23 cellular contexts compared by ENCODE assay signal in genomic region chr20:34004227-34004626, GRCh38. TPM values are rescaled to one million over a fixed set of nuclear protein-coding genes. Genes with fewer than 3 reads are reported as not detected.
A peak's percentile ranks its signal among the peaks of the same experiment; 100 is the strongest.
DNase-seq lines count a peak whose midpoint lies in the region; ATAC-seq, FAIRE-seq and TF ChIP-seq lines count a peak whose summit lies in the region.
"Had no signal": no experiment of that assay in that cellular context is flagged by ENCODE, and none has a peak within 500 bp of the region (broad histone marks: within the 10 kb centered on the region; RNA-seq: fewer than 3 reads in every experiment).

No MANE protein-coding gene starts in this region.

- H3K79me2 ChIP-seq in GM23338 (replicated peaks; ENCODE audit: insufficient read depth) (peaks cover 100% of the 10 kb centered on the region), K562 (ENCODE audit: control insufficient read depth, insufficient read depth, low read length) (peaks cover 91% of the 10 kb centered on the region)

- peaks cover 69% of the 10 kb centered on the region for H4K20me1 ChIP-seq in GM23338 (replicated peaks; ENCODE audit: insufficient read depth)
- peaks cover 23% of the 10 kb centered on the region for H4K20me1 ChIP-seq in K562 (replicated peaks; ENCODE audit: control insufficient read depth, insufficient read depth, low read length)

- no peaks in the 10 kb centered on the region for H3K27me3 ChIP-seq in CD8-positive, alpha-beta T cell (ENCODE audit: insufficient read depth, low read length)
- H3K27me3 ChIP-seq in GM23338 (ENCODE audit: insufficient read depth) (no peaks in the 10 kb centered on the region), K562 (ENCODE audit: control insufficient read depth in 2 of 2, insufficient read depth in 2 of 2, low read length in 2 of 2) (no peaks in the 10 kb centered on the region), Peyer's patch (no peaks in the 10 kb centered on the region), adrenal gland (no peaks in the 10 kb centered on the region)
- H3K27me3 ChIP-seq: MG63, SJSA1 had no signal

- no peak overlapping the region for H3K27ac ChIP-seq in CD8-positive, alpha-beta T cell (ENCODE audit: low read depth, low read length)
- H3K27ac ChIP-seq in GM23338 (ENCODE audit: low read depth) (no peak overlapping the region), K562 (ENCODE audit: extremely low read depth, low read depth, low read length) (no peak overlapping the region), Peyer's patch (no peak overlapping the region), adrenal gland (no peak overlapping the region)
- H3K27ac ChIP-seq: A549, C4-2B, SJSA1 had no signal

- no peak for DNase-seq in CD8-positive, alpha-beta T cell
- DNase-seq in GM23338 (ENCODE audit: low spot score) (no peak), K562 (ENCODE audit: extremely low read depth in 1 of 4, low spot score in 3 of 4) (peak in 1 of 4 experiments; percentile 27), Peyer's patch (no peak), adrenal gland (no peak)
- DNase-seq in activated CD4-positive, CD25-positive, alpha-beta regulatory T cell treated with anti-CD3 and anti-CD28 coated beads, Interleukin-2, amount 50 U/mL, for 72 hours: no peak
- DNase-seq: AML-193, KG1, MG63, NCI-H1105 treated with DMSO at 0.1 percent for 48 hours, NCI-H146, NCI-H1930, NCI-H2107, NCI-H524 treated with DMSO at 0.1 percent for 48 hours, NCI-H774, PC-3 had no signal

- TF ChIP-seq EP300 in K562 (IDR thresholded peaks at IDR 0.05; ENCODE audit: low read length): peak; percentile 30; the same call in 1 of the 2 replicates

- POLR2A ChIA-PET in CD8-positive, alpha-beta T cell (lab: Charles Lee): interaction anchor here (3.2 kb wide), 1 partner anchor 10 kb away, joined by 9 read pairs; the partner anchor contains the start of gene RALY
- POLR2A ChIA-PET in K562 (lab: Yijun Ruan, JAX): interaction anchor here (1.0 kb wide), 1 partner anchor 9 kb away, joined by 3 read pairs; no protein-coding TSS in a partner anchor

- H3K4me3 Mint-ChIP-seq in CD8-positive, alpha-beta T cell: no peak overlapping the region
- no peak overlapping the region for H3K4me3 Mint-ChIP-seq in GM23338

- BruUV-seq in K562 (replicated peaks; lab: Mats Ljungman, UMichigan): no TSS peak

- peak; percentile 55 for FAIRE-seq in K562 (lab: Jason Lieb, UNC)
- FAIRE-seq: A549, D721Med, H54 had no signal

- no peaks in the 10 kb centered on the region for H3K27me3 Mint-ChIP-seq in CD8-positive, alpha-beta T cell (ENCODE audit: low read depth)
- H3K27me3 Mint-ChIP-seq in GM23338 (ENCODE audit: insufficient read depth, low read depth, poor library complexity): no peaks in the 10 kb centered on the region

- H2AFZ ChIP-seq in GM23338 (no peak overlapping the region), K562 (ENCODE audit: low read depth, low read length) (no peak overlapping the region)

- in situ Hi-C loops in K562 (cut with MboI): no loop called here

- H3K36me3 ChIP-seq in CD8-positive, alpha-beta T cell (ENCODE audit: insufficient read depth, low read length): no peaks in the 10 kb centered on the region
- no peaks in the 10 kb centered on the region for H3K36me3 ChIP-seq in GM23338 (ENCODE audit: insufficient read depth)
- peaks cover 6% of the 10 kb centered on the region; the same call in 1 of the 3 replicates for H3K36me3 ChIP-seq in K562 (ENCODE audit: control insufficient read depth, insufficient read depth, low read length)
- H3K36me3 ChIP-seq in Peyer's patch: no peaks in the 10 kb centered on the region
- no peaks in the 10 kb centered on the region for H3K36me3 ChIP-seq in adrenal gland (replicated peaks in 1 of 2)

- H3K4me1 ChIP-seq in CD8-positive, alpha-beta T cell (ENCODE audit: insufficient read depth, low read length): peaks cover 65% of the 10 kb centered on the region
- H3K4me1 ChIP-seq in GM23338 (ENCODE audit: insufficient read depth): peaks cover 39% of the 10 kb centered on the region
- H3K4me1 ChIP-seq in K562 (replicated peaks in 1 of 2; ENCODE audit: control insufficient read depth in 2 of 2, insufficient read depth in 2 of 2, low read length in 2 of 2): peaks cover 8 to 21% of the 10 kb centered on the region in 2 experiments; a peak in 3 of 5 replicates
- H3K4me1 ChIP-seq in Peyer's patch: peaks cover 2 to 39% (median 4%) of the 10 kb centered on the region in 4 donors
- H3K4me1 ChIP-seq in adrenal gland (replicated peaks in 1 of 2): peaks cover 0 to 26% of the 10 kb centered on the region in 2 donors

- H3K4me1 Mint-ChIP-seq in CD8-positive, alpha-beta T cell (ENCODE audit: low read depth): peaks cover 89% of the 10 kb centered on the region
- H3K4me1 Mint-ChIP-seq in GM23338: peaks cover 50% of the 10 kb centered on the region

- H3K9me2 ChIP-seq in GM23338 (ENCODE audit: insufficient read depth): no peaks in the 10 kb centered on the region

- no peak for ATAC-seq in CD8-positive, alpha-beta T cell
- ATAC-seq in GM23338 (no peak), K562 (no peak), GM19395 (IDR thresholded peaks at IDR 0.05; ENCODE audit: unreplicated experiment) (no peak)
- ATAC-seq: A549, PC-3, Right ventricle myocardium inferior had no signal

- no peaks in the 10 kb centered on the region for H3K9me3 ChIP-seq in CD8-positive, alpha-beta T cell (ENCODE audit: low read length)
- H3K9me3 ChIP-seq in K562 (replicated peaks; ENCODE audit: control insufficient read depth, insufficient read depth, low read depth, low read length) (no peaks in the 10 kb centered on the region), Peyer's patch (no peaks in the 10 kb centered on the region), adrenal gland (replicated peaks in 1 of 3) (no peaks in the 10 kb centered on the region)
- H3K9me3 ChIP-seq: A549, MG63, SJSA1 had no signal

- CTCF ChIA-PET in CD8-positive, alpha-beta T cell (lab: Charles Lee): interaction anchor here (1.0 kb wide), 1 partner anchor 12 kb away, joined by 4 read pairs; no protein-coding TSS in a partner anchor
- CTCF ChIA-PET in K562 (lab: Yijun Ruan, JAX; ENCODE audit: low intra/inter-chr PET ratio): interaction anchor here (0.6 kb wide), 1 partner anchor 964 kb away, joined by 3 read pairs; no protein-coding TSS in a partner anchor

- TF ChIP-seq POLR2A in K562 (conservative IDR thresholded peaks at IDR 0.05) (no peak), Peyer's patch (IDR thresholded peaks at IDR 0.05) (no peak), adrenal gland (IDR thresholded peaks at IDR 0.05) (no peak)

- intact Hi-C loops in CD8-positive, alpha-beta T cell (cut with DNase I, micrococcal nuclease): no loop called here
- intact Hi-C loops in K562 (cut with micrococcal nuclease) (no loop called here), adrenal gland (cut with DNase I) (no loop called here)

- H3K27ac Mint-ChIP-seq in CD8-positive, alpha-beta T cell: peak overlapping the region; percentile 14
- H3K27ac Mint-ChIP-seq in GM23338: no peak overlapping the region

- H3K9ac ChIP-seq in K562 (ENCODE audit: insufficient read depth in 1 of 2, low read depth in 2 of 2, low read length in 2 of 2): no peak overlapping the region

- H3K4me3 ChIP-seq in CD8-positive, alpha-beta T cell (ENCODE audit: low read depth, low read length): no peak overlapping the region
- no peak overlapping the region for H3K4me3 ChIP-seq in GM23338
- H3K4me3 ChIP-seq in K562: no peak overlapping the region
- H3K4me3 ChIP-seq in Peyer's patch: no peak overlapping the region
- no peak overlapping the region for H3K4me3 ChIP-seq in adrenal gland
- H3K4me3 ChIP-seq: A549, MG63, SJSA1 had no signal

- TF ChIP-seq CTCF in CD8-positive, alpha-beta T cell (IDR thresholded peaks at IDR 0.05): no peak
- TF ChIP-seq CTCF in GM23338 (conservative IDR thresholded peaks at IDR 0.05; ENCODE audit: low read depth in 2 of 2) (no peak), K562 (IDR thresholded peaks at IDR 0.05 in 2 of 3, conservative IDR thresholded peaks at IDR 0.05 in 1 of 3; ENCODE audit: insufficient read depth in 2 of 3, low read depth in 1 of 3, low read length in 3 of 3) (no peak), Peyer's patch (IDR thresholded peaks at IDR 0.05) (no peak), adrenal gland (IDR thresholded peaks at IDR 0.05) (no peak)

- H3F3A ChIP-seq in GM23338 (replicated peaks; ENCODE audit: low read depth): 0 out of 2 replicates have a peak, but pooled peaks cover 2% of the 10 kb centered on the region

- H3K4me2 ChIP-seq in GM23338 (peak overlapping the region; percentile 38; the same call in 1 of the 2 replicates), K562 (ENCODE audit: insufficient read depth, low read length) (no peak overlapping the region; the same call in 1 of the 2 replicates)
- H3K4me2 ChIP-seq: A549 had no signal

- no peak for TF ChIP-seq RAD21 in K562 (CRISPR knock-in tag; conservative IDR thresholded peaks at IDR 0.05 in 1 of 2, IDR thresholded peaks at IDR 0.05 in 1 of 2)

- H3K9me3 Mint-ChIP-seq in CD8-positive, alpha-beta T cell: no peaks in the 10 kb centered on the region
- H3K9me3 Mint-ChIP-seq in GM23338: no peaks in the 10 kb centered on the region

- peaks cover 35% of the 10 kb centered on the region for H3K36me3 Mint-ChIP-seq in CD8-positive, alpha-beta T cell
- peaks cover 10% of the 10 kb centered on the region; the same call in 2 of the 3 replicates for H3K36me3 Mint-ChIP-seq in GM23338 (ENCODE audit: low read depth)

- 5% methylated on average over 2 of the region's 2 CpGs for WGBS in K562 (ENCODE audit: insufficient coverage, low coverage, missing lambda C conversion rate)
- 74 to 86% (median 79%) methylated on average over 2 of the region's 2 CpGs for WGBS in adrenal gland, 4 donors

- H3K9me1 ChIP-seq in K562 (ENCODE audit: control insufficient read depth, insufficient read depth, low read length): no peaks in the 10 kb centered on the region

RNA-seq across cellular contexts. Expression of gene RALY, which starts 10.5 kb away (rescaled TPM):
- 100 to 1,000 TPM; 110 to 113 TPM for total RNA-seq in CD8-positive, alpha-beta T cell
- 161 and 167 TPM in 2 replicates for total RNA-seq in GM23338 (2014; rRNA removed; shearing (Covaris generic))
- polyA plus RNA-seq in GM23338 (2016; fragmentation: Nextera tagmentation; extraction: Ambion mirVana): 137 and 144 TPM in 2 replicates
- total RNA-seq in K562 (2011; cell fraction: chromatin; rRNA removed; ENCODE audit: low replicate concordance): 32.4 and 53.6 TPM in 2 replicates
- 34.2 and 42.0 TPM in 2 replicates for total RNA-seq in K562 (2011; cell fraction: nucleolus; rRNA removed)
- total RNA-seq in K562 (2011; cell fraction: nucleoplasm; rRNA removed): 39.2 and 53.0 TPM in 2 replicates
- total RNA-seq in K562 (2014; rRNA removed): 120 and 130 TPM in 2 replicates
- total RNA-seq in K562 (2014; rRNA removed; fragmentation: Illumina TruSeq; extraction: Trizol): 66.0 and 71.2 TPM in 2 replicates
- 125 and 130 TPM in 2 replicates for total RNA-seq in K562 (2015; rRNA removed; fragmentation: Illumina TruSeq; extraction: Trizol)
- total RNA-seq in K562 (2021): 164 and 174 TPM in 2 replicates
- polyA plus RNA-seq in K562 (2011; rRNA removed): 121 and 130 TPM in 2 replicates
- 127 and 230 TPM in 2 replicates for polyA plus RNA-seq in K562 (2011; cell fraction: cytosol; rRNA removed)
- 54.0 and 67.3 TPM in 2 replicates for polyA plus RNA-seq in K562 (2011; cell fraction: nucleus; rRNA removed)
- polyA plus RNA-seq in K562 (2012): 134 and 170 TPM in 2 replicates
- polyA plus RNA-seq in K562 (2014; fragmentation: Illumina TruSeq; extraction: Trizol): 128 and 152 TPM in 2 replicates
- 1 to 10 TPM in 1 of 2 experiments, under 1 TPM in 1; 0.80 to 1.2 TPM for polyA plus RNA-seq in K562 (2014; fragmentation: Nextera tagmentation; extraction: Ambion mirVana)
- polyA plus RNA-seq in K562 (2014; rRNA removed): 207 and 219 TPM in 2 replicates
- 52.4 and 62.2 TPM in 2 replicates for polyA minus RNA-seq in K562 (2011; rRNA and poly(A)+ RNA removed)
- 67.6 and 72.6 TPM in 2 replicates for polyA minus RNA-seq in K562 (2011; cell fraction: cytosol; rRNA and poly(A)+ RNA removed)
- polyA minus RNA-seq in K562 (2011; cell fraction: nucleus; rRNA and poly(A)+ RNA removed): 29.5 and 41.0 TPM in 2 replicates
- total RNA-seq in Peyer's patch: 100 to 1,000 TPM; 100 to 115 (median 106) TPM
- total RNA-seq in adrenal gland: 100 to 1,000 TPM in 1 of 8 donors, 10 to 100 TPM in 7; 39.2 to 105 (median 78.1) TPM
- 100 to 1,000 TPM in 1 of 3 donors, 10 to 100 TPM in 2; 35.7 to 128 (median 92.7) TPM for polyA plus RNA-seq in adrenal gland
